31 cellular contexts compared by ENCODE assay signal in the genomic region with DNA sequence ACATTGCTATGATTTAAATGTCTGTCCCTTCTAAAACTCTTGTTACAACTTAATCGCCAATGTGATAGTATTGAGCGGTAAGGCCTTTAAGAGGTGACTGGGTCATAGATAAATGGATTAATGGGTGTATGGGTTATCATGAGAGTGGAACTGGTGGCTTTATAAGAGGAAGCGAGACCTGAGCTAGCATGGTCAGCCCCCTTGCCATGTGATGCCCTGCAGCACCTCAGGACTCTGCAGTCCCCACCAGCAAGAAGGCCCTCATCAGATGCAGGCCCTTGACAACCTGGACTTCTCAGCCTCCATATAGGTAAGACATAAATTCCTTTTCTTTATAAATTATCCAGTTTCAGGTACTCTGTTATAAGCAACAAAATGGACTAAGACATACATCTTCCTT.
"Had no signal": no experiment of that assay in that cellular context is flagged by ENCODE, and none has a peak within 500 bp of the region (broad histone marks: within the 10 kb centered on the region; RNA-seq: fewer than 3 reads in every experiment).

No MANE protein-coding gene starts in this region.

- H3K79me2 ChIP-seq: parathyroid adenoma had no signal

- H3K36me3 Mint-ChIP-seq: neural progenitor cell had no signal

- H3K4me1 Mint-ChIP-seq: nephron progenitor cell, neural progenitor cell had no signal

- H3K4me2 ChIP-seq: neural progenitor cell, smooth muscle cell had no signal

- H3K27me3 Mint-ChIP-seq: naive thymus-derived CD8-positive, alpha-beta T cell; natural killer cell treated with Interleukin-12 subunit alpha and Interleukin-12 subunit beta and Interleukin-15 and Interleukin-18, amount 100 ng/mL, for 72 hours; stimulated activated memory B cell treated with anti-CD40 and anti-IgM and Interleukin-4, amounts not matched to agents 10 μg/mL and 1 μg/mL and 100 μg/mL, for 72 hours; stimulated activated naive CD8-positive, alpha-beta T cell treated with anti-CD3 and anti-CD28 coated beads, Interleukin-15, Interleukin-2, amounts not matched to agents 100 ng/mL and 50 ng/mL, for 24 hours had no signal

- H3K9me3 ChIP-seq: ovary, psoas muscle, spleen, stomach, thoracic aorta, thyroid gland, tibial nerve, upper lobe of left lung, vagina had no signal

- H3K9ac ChIP-seq: neural progenitor cell, parathyroid adenoma had no signal

- H3K27me3 ChIP-seq: neural progenitor cell, ovary, spleen, stomach, thyroid gland, tibial nerve, upper lobe of left lung, vagina had no signal

- ATAC-seq: naive thymus-derived CD8-positive, alpha-beta T cell; psoas muscle; right cardiac atrium; sciatic nerve; stimulated activated memory B cell treated with anti-CD40 and anti-IgM and Interleukin-4, amounts not matched to agents 10 μg/mL and 1 μg/mL and 100 μg/mL, for 72 hours had no signal

- H3K4me3 Mint-ChIP-seq: naive thymus-derived CD8-positive, alpha-beta T cell; natural killer cell treated with Interleukin-12 subunit alpha and Interleukin-12 subunit beta and Interleukin-15 and Interleukin-18, amount 100 ng/mL, for 72 hours; nephron progenitor cell; neural progenitor cell; stimulated activated memory B cell treated with anti-CD40 and anti-IgM and Interleukin-4, amounts not matched to agents 10 μg/mL and 1 μg/mL and 100 μg/mL, for 72 hours; stimulated activated naive CD8-positive, alpha-beta T cell treated with anti-CD3 and anti-CD28 coated beads, Interleukin-15, Interleukin-2, amounts not matched to agents 100 ng/mL and 50 ng/mL, for 24 hours had no signal

- H3K36me3 ChIP-seq: neural progenitor cell, ovary, thoracic aorta had no signal

- H3K27ac Mint-ChIP-seq: natural killer cell treated with Interleukin-12 subunit alpha and Interleukin-12 subunit beta and Interleukin-15 and Interleukin-18, amount 100 ng/mL, for 72 hours; nephron progenitor cell; neural progenitor cell; progenitor cell of endocrine pancreas; stimulated activated naive CD8-positive, alpha-beta T cell treated with anti-CD3 and anti-CD28 coated beads, Interleukin-15, Interleukin-2, amounts not matched to agents 100 ng/mL and 50 ng/mL, for 24 hours had no signal

- H3K9me3 Mint-ChIP-seq: naive thymus-derived CD8-positive, alpha-beta T cell; natural killer cell treated with Interleukin-12 subunit alpha and Interleukin-12 subunit beta and Interleukin-15 and Interleukin-18, amount 100 ng/mL, for 72 hours; nephron progenitor cell; neural progenitor cell; stimulated activated memory B cell treated with anti-CD40 and anti-IgM and Interleukin-4, amounts not matched to agents 10 μg/mL and 1 μg/mL and 100 μg/mL, for 72 hours; stimulated activated naive CD8-positive, alpha-beta T cell treated with anti-CD3 and anti-CD28 coated beads, Interleukin-15, Interleukin-2, amounts not matched to agents 100 ng/mL and 50 ng/mL, for 24 hours had no signal

- DNase-seq: naive thymus-derived CD8-positive, alpha-beta T cell; nephron progenitor cell; occipital lobe; ovary; posterior cingulate gyrus; psoas muscle; right cardiac atrium; spleen; stimulated activated CD4-positive, alpha-beta T cell treated with anti-CD3 and anti-CD28 coated beads, Interleukin-12 subunit alpha, Interleukin-12 subunit beta, amount 100 ng/mL, for 4 hours; stimulated activated CD4-positive, alpha-beta T cell treated with anti-CD3 and anti-CD28 coated beads, Interleukin-1b, Interleukin-23, amount 100 ng/mL, for 48 hours; stimulated activated CD4-positive, alpha-beta T cell treated with anti-CD3 and anti-CD28 coated beads, Interleukin-4, amount 100 ng/mL, for 1 hour; stimulated activated CD4-positive, alpha-beta T cell treated with anti-CD3 and anti-CD28 coated beads, Interleukin-4, amount 100 ng/mL, for 4 hours; stimulated activated CD8-positive, alpha-beta memory T cell treated with anti-CD3 and anti-CD28 coated beads, Interleukin-4, amount 100 ng/mL, for 48 hours; stimulated activated naive CD4-positive, alpha-beta T cell treated with Interleukin-2 at 50 U/mL for 16 hours; stomach; thyroid gland; trophoblast cell; upper lobe of left lung had no signal

- FAIRE-seq: urothelium cell line had no signal

- H3K27ac ChIP-seq: neural progenitor cell, ovary, parathyroid adenoma, psoas muscle, skin epidermis, stomach, thoracic aorta, thyroid gland, tibial nerve, upper lobe of left lung, vagina had no signal

- H2AFZ ChIP-seq: neural progenitor cell, parathyroid adenoma had no signal

- H3K4me3 ChIP-seq: neural progenitor cell, ovary, psoas muscle, skin epidermis, smooth muscle cell, spleen, stomach, thoracic aorta, thyroid gland, tibial nerve, upper lobe of left lung, vagina had no signal

- H3K4me1 ChIP-seq: neural progenitor cell, parathyroid adenoma, psoas muscle, vagina had no signal
